8 cellular contexts compared by ENCODE assay signal in genomic region chr2:33497177-33497787, GRCh38. TPM values are rescaled to one million over a fixed set of nuclear protein-coding genes. Genes with fewer than 3 reads are reported as not detected.
A peak's percentile ranks its signal among the peaks of the same experiment; 100 is the strongest.
DNase-seq lines count a peak whose midpoint lies in the region; ATAC-seq and TF ChIP-seq lines count a peak whose summit lies in the region.

No MANE protein-coding gene starts in this region.

- TF ChIP-seq CTCF in GM20000 (IDR thresholded peaks at IDR 0.05; ENCODE audit: extremely low read depth, missing control alignments) (no peak), brain microvascular endothelial cell (IDR thresholded peaks at IDR 0.05; ENCODE audit: low read depth, low read length, missing control alignments) (no peak), thyroid gland (IDR thresholded peaks at IDR 0.05) (no peak)

- peaks cover 3% of the 10 kb centered on the region for H3K36me3 Mint-ChIP-seq in activated naive CD8-positive, alpha-beta T cell treated with anti-CD3 and anti-CD28 coated beads for 36 hours

- H3K4me3 ChIP-seq in brain microvascular endothelial cell (ENCODE audit: low read depth, low read length) (no peak overlapping the region), thyroid gland (replicated peaks in 1 of 3) (no peak overlapping the region)

- H3K27ac Mint-ChIP-seq in activated naive CD8-positive, alpha-beta T cell treated with anti-CD3 and anti-CD28 coated beads for 36 hours: peak overlapping the region; percentile 42

- H3K27me3 ChIP-seq in brain microvascular endothelial cell (replicated peaks) (no peaks in the 10 kb centered on the region), thyroid gland (no peaks in the 10 kb centered on the region)

- peak; percentile 40 for ATAC-seq in HG03460 (IDR thresholded peaks at IDR 0.05; ENCODE audit: unreplicated experiment)

- peaks cover 9 to 19% of the 10 kb centered on the region in 2 donors for H3K4me1 ChIP-seq in thyroid gland

- no peaks in the 10 kb centered on the region for H3K9me3 Mint-ChIP-seq in activated naive CD8-positive, alpha-beta T cell treated with anti-CD3 and anti-CD28 coated beads for 36 hours

- in situ Hi-C loops in brain microvascular endothelial cell (cut with HindIII; ENCODE audit: low pct_ligation_motif_present, low sequenced_read_pairs): no loop called here

- DNase-seq in EL: peak; percentile 53
- DNase-seq in GM20000 (ENCODE audit: low spot score): peak; percentile 39
- no peak for DNase-seq in activated naive CD8-positive, alpha-beta T cell treated with anti-CD3 and anti-CD28 coated beads for 36 hours
- DNase-seq in brain microvascular endothelial cell: no peak
- DNase-seq in hypothalamus (lab: John Stamatoyannopoulos, UW): no peak
- no peak for DNase-seq in thyroid gland
- DNase-seq in NCI-H2171 treated with DMSO at 0.1 percent for 48 hours (lab: John Stamatoyannopoulos, UW): no peak

- H3K9me3 ChIP-seq in thyroid gland: no peaks in the 10 kb centered on the region

- no peak for TF ChIP-seq POLR2A in thyroid gland (IDR thresholded peaks at IDR 0.05)

- H3K36me3 ChIP-seq in brain microvascular endothelial cell (replicated peaks) (no peaks in the 10 kb centered on the region), thyroid gland (no peaks in the 10 kb centered on the region)

- H3K4me3 Mint-ChIP-seq in activated naive CD8-positive, alpha-beta T cell treated with anti-CD3 and anti-CD28 coated beads for 36 hours: no peak overlapping the region

- H3K4me1 Mint-ChIP-seq in activated naive CD8-positive, alpha-beta T cell treated with anti-CD3 and anti-CD28 coated beads for 36 hours: peaks cover 37% of the 10 kb centered on the region

- 77 to 94% methylated on average over 1 of the region's 1 CpG for WGBS in thyroid gland, 2 donors

- H3K27me3 Mint-ChIP-seq in activated naive CD8-positive, alpha-beta T cell treated with anti-CD3 and anti-CD28 coated beads for 36 hours: no peaks in the 10 kb centered on the region

- intact Hi-C loops in thyroid gland (cut with DNase I): no loop called here

- no peak overlapping the region for H3K27ac ChIP-seq in brain microvascular endothelial cell
- no peak overlapping the region for H3K27ac ChIP-seq in thyroid gland

RNA-seq across cellular contexts. Expression of gene RASGRP3, which starts 20.8 kb away (rescaled TPM):
- total RNA-seq in activated naive CD8-positive, alpha-beta T cell treated with anti-CD3 and anti-CD28 coated beads for 36 hours: 1 to 10 TPM; 5.5 to 5.8 TPM
- total RNA-seq in thyroid gland: 10 to 100 TPM; 30.9 to 46.9 (median 34.8) TPM

Comparison
In these comparisons a context has a peak if more than half of its experiments do, and no peak if none do; other contexts are left out.
1. DNase-seq: peak in EL (single experiment) and GM20000 (single experiment); none in activated naive CD8-positive, alpha-beta T cell treated with anti-CD3 and anti-CD28 coated beads for 36 hours (single experiment), brain microvascular endothelial cell (single experiment), hypothalamus (0 of 51), thyroid gland (0 of 2) and NCI-H2171 treated with DMSO at 0.1 percent for 48 hours (single experiment).
2. RNA of gene RASGRP3, which starts 20.8 kb away (total RNA-seq): 30.9 to 46.9 TPM in thyroid gland; 5.5 to 5.8 TPM in activated naive CD8-positive, alpha-beta T cell treated with anti-CD3 and anti-CD28 coated beads for 36 hours; every median in the first group is over 4 times any median in the second.